Comparison of ENCODE assay signal across 14 cellular contexts in the genomic region with DNA sequence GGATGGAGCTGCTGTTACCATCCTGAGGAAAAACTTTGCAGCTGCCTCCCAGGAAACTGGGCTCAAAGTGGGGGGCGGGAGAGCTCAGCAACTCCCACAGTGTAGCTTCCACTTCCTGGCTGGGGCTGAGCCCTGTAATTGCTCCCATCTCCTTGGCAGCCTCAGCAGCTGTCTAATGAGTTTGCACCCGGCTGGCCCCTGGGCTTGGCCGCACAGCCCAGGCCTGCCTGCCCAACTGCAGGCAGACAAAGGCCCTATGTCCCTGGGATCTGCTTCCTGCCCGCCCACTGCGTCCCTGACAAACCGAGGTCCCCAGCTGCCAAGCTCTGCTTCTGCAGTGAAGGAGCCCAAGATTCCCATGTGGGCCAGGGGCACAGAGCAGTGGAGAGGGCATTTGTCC. TPM values are rescaled to one million over a fixed set of nuclear protein-coding genes. Genes with fewer than 3 reads are reported as not detected.
DNase-seq lines count a peak whose midpoint lies in the region; ATAC-seq and TF ChIP-seq lines count a peak whose summit lies in the region.
"Had no signal": no experiment of that assay in that cellular context is flagged by ENCODE, and none has a peak within 500 bp of the region (broad histone marks: within the 10 kb centered on the region; RNA-seq: fewer than 3 reads in every experiment).

No MANE protein-coding gene starts in this region.

- no peaks in the 10 kb centered on the region for H4K20me1 ChIP-seq in H9 (ENCODE audit: control insufficient read depth, insufficient read depth, insufficient read length)

- no peaks in the 10 kb centered on the region for H3K4me1 ChIP-seq in H9 (ENCODE audit: insufficient read depth, low read length)

- H3K79me1 ChIP-seq in H9 (ENCODE audit: insufficient read depth, low read depth, low read length, poor library complexity, severe bottlenecking), result no peaks in the 10 kb centered on the region

- H3K14ac ChIP-seq in H9 (ENCODE audit: insufficient read depth, low read length), result no peak overlapping the region; the same call in 1 of the 2 replicates

- H3K79me2 ChIP-seq in H9 (ENCODE audit: insufficient read depth, low read length), result no peaks in the 10 kb centered on the region

- H2BK5ac ChIP-seq in H9 (ENCODE audit: insufficient read length, low read length), result no peak overlapping the region

- no peak overlapping the region for H3K27ac Mint-ChIP-seq in H9
- no peak overlapping the region for H3K27ac Mint-ChIP-seq in T-helper 2 cell treated with Interferon-gamma antibody and Interleukin-4, amounts not matched to agents 5 μg/mL and 100 μg/mL, for 36 hours
- H3K27ac Mint-ChIP-seq: activated CD4-positive, alpha-beta T cell treated with anti-CD3 and anti-CD28 coated beads, Interleukin-2, amount 10 ng/mL, durations not matched to agents 7 days and 5 days had no signal

- peaks cover 4 to 12% of the 10 kb centered on the region in 2 experiments; a peak in 3 of 4 replicates for H3K4me1 Mint-ChIP-seq in H9
- H3K4me1 Mint-ChIP-seq in T-helper 2 cell treated with Interferon-gamma antibody and Interleukin-4, amounts not matched to agents 5 μg/mL and 100 μg/mL, for 36 hours (ENCODE audit: low read depth), result no peaks in the 10 kb centered on the region
- H3K4me1 Mint-ChIP-seq: activated CD4-positive, alpha-beta T cell treated with anti-CD3 and anti-CD28 coated beads, Interleukin-2, amount 10 ng/mL, durations not matched to agents 7 days and 5 days had no signal

- H3K9ac ChIP-seq in H9 (ENCODE audit: extremely low read depth, insufficient read length, low read length), result no peak overlapping the region
- H3K9ac ChIP-seq: KMS-11 had no signal

- H2AK5ac ChIP-seq in H9 (ENCODE audit: insufficient read length, low read length), result no peak overlapping the region

- H3K4me2 ChIP-seq in H9 (ENCODE audit: insufficient read depth, insufficient read length, low read length), result no peak overlapping the region
- H3K4me2 ChIP-seq: KMS-11 had no signal

- H2BK15ac ChIP-seq in H9 (ENCODE audit: low read depth, low read length), result no peak overlapping the region

- no peak overlapping the region for H3K56ac ChIP-seq in H9 (ENCODE audit: insufficient read length, low read depth, low read length)

- no peaks in the 10 kb centered on the region for H3K9me3 Mint-ChIP-seq in H9
- H3K9me3 Mint-ChIP-seq in T-helper 2 cell treated with Interferon-gamma antibody and Interleukin-4, amounts not matched to agents 5 μg/mL and 100 μg/mL, for 36 hours, result no peaks in the 10 kb centered on the region
- H3K9me3 Mint-ChIP-seq: activated CD4-positive, alpha-beta T cell treated with anti-CD3 and anti-CD28 coated beads, Interleukin-2, amount 10 ng/mL, durations not matched to agents 7 days and 5 days had no signal

- H3K9me3 ChIP-seq in WERI-Rb-1 (ENCODE audit: severe bottlenecking) (no peaks in the 10 kb centered on the region), H9 (ENCODE audit: control insufficient read depth, low read depth, low read length) (no peaks in the 10 kb centered on the region)

- ATAC-seq in HG02885 (IDR thresholded peaks at IDR 0.05; ENCODE audit: poor library complexity, unreplicated experiment), result no peak
- ATAC-seq: HCT116 had no signal

- DNase-seq in HT1080 (ENCODE audit: low read depth), result peak; percentile 23
- peak; percentile 35 for DNase-seq in WERI-Rb-1
- DNase-seq in hypothalamus (lab: John Stamatoyannopoulos, UW), result peak in 47 of 51 donors; percentile 10 to 94 (median 73)
- DNase-seq in retinal pigment epithelial cell (ENCODE audit: low read depth), result peak; percentile 51
- DNase-seq in H9, result no peak
- DNase-seq in NK-92 treated with Interleukin-12 subunit alpha and Interleukin-12 subunit beta, amount 100 ng/mL, for 24 hours (lab: John Stamatoyannopoulos, UW), result no peak
- no peak for DNase-seq in T-helper 2 cell treated with Interferon-gamma antibody and Interleukin-4, amounts not matched to agents 5 μg/mL and 100 μg/mL, for 36 hours (ENCODE audit: low spot score)
- DNase-seq: activated CD4-positive, alpha-beta T cell treated with anti-CD3 and anti-CD28 coated beads, Interleukin-2, amount 10 ng/mL, durations not matched to agents 7 days and 5 days; activated effector memory CD4-positive, alpha-beta T cell treated with anti-CD3 and anti-CD28 coated beads, Interleukin-2, amount 50 U/mL, for 16 hours; cortex of kidney had no signal

- no peaks in the 10 kb centered on the region for H3K36me3 Mint-ChIP-seq in H9 (ENCODE audit: insufficient read depth in 1 of 3, low read depth in 3 of 3)
- no peaks in the 10 kb centered on the region for H3K36me3 Mint-ChIP-seq in T-helper 2 cell treated with Interferon-gamma antibody and Interleukin-4, amounts not matched to agents 5 μg/mL and 100 μg/mL, for 36 hours (ENCODE audit: low read depth)

- no peak overlapping the region for H4K91ac ChIP-seq in H9 (ENCODE audit: insufficient read length, low read depth, low read length)

- no peak overlapping the region for H2BK20ac ChIP-seq in H9 (ENCODE audit: low read depth, low read length, poor library complexity, severe bottlenecking)

- no peak overlapping the region for H3K4me3 ChIP-seq in WERI-Rb-1 (ENCODE audit: low read depth, low read length)
- no peak overlapping the region for H3K4me3 ChIP-seq in retinal pigment epithelial cell (ENCODE audit: low read length)

- no peak for TF ChIP-seq CTCF in WERI-Rb-1 (IDR thresholded peaks at IDR 0.05; ENCODE audit: low read depth, low read length)
- no peak for TF ChIP-seq CTCF in retinal pigment epithelial cell (conservative IDR thresholded peaks at IDR 0.05; ENCODE audit: low read depth, low read length)
- TF ChIP-seq CTCF in H9 (conservative IDR thresholded peaks at IDR 0.05), result no peak

- no peak overlapping the region for H4K5ac ChIP-seq in H9 (ENCODE audit: insufficient read length, low read depth, low read length)

- no peak overlapping the region for H3K4ac ChIP-seq in H9 (ENCODE audit: low read depth, low read length)

- H3K23me2 ChIP-seq in H9 (ENCODE audit: insufficient read length, low read depth, low read length, poor library complexity, severe bottlenecking), result no peaks in the 10 kb centered on the region

- H4K8ac ChIP-seq in H9 (replicated peaks; ENCODE audit: insufficient read length, low read depth, low read length), result no peak overlapping the region

- H2BK120ac ChIP-seq in H9 (ENCODE audit: low read depth, low read length, poor library complexity, severe bottlenecking), result no peak overlapping the region

- no peak overlapping the region for H3K23ac ChIP-seq in H9 (ENCODE audit: insufficient read length, low read depth, low read length)

- H3K18ac ChIP-seq in H9 (ENCODE audit: insufficient read length, low read depth, low read length), result no peak overlapping the region

- H3T11ph ChIP-seq in H9 (ENCODE audit: low read length), result no peak overlapping the region

- no CpG with 5 or more reads among the region's 6 CpGs for WGBS in H9 (ENCODE audit: extremely low coverage, insufficient read length, low lambda C conversion rate)

- no peak overlapping the region for H3K4me3 Mint-ChIP-seq in H9
- no peak overlapping the region for H3K4me3 Mint-ChIP-seq in T-helper 2 cell treated with Interferon-gamma antibody and Interleukin-4, amounts not matched to agents 5 μg/mL and 100 μg/mL, for 36 hours
- H3K4me3 Mint-ChIP-seq: activated CD4-positive, alpha-beta T cell treated with anti-CD3 and anti-CD28 coated beads, Interleukin-2, amount 10 ng/mL, durations not matched to agents 7 days and 5 days had no signal

- peaks cover 6% of the 10 kb centered on the region for H3K27me3 Mint-ChIP-seq in H9 (ENCODE audit: low read depth)
- H3K27me3 Mint-ChIP-seq in T-helper 2 cell treated with Interferon-gamma antibody and Interleukin-4, amounts not matched to agents 5 μg/mL and 100 μg/mL, for 36 hours (ENCODE audit: low read depth), result peaks cover 3% of the 10 kb centered on the region

- H3K36me3 ChIP-seq in WERI-Rb-1, result no peaks in the 10 kb centered on the region

- no peak overlapping the region for H2BK12ac ChIP-seq in H9 (ENCODE audit: insufficient read length, low read depth, low read length)

- H3K27me3 ChIP-seq in WERI-Rb-1 (ENCODE audit: insufficient read depth, low read depth, severe bottlenecking) (no peaks in the 10 kb centered on the region), H9 (ENCODE audit: insufficient read depth, low read length) (no peaks in the 10 kb centered on the region)

- peak overlapping the region; percentile 58 for H3K27ac ChIP-seq in WERI-Rb-1
- H3K27ac ChIP-seq in H9 (ENCODE audit: insufficient read length, low read depth, low read length), result no peak overlapping the region
- H3K27ac ChIP-seq: KMS-11 had no signal

- H2AFZ ChIP-seq in H9 (ENCODE audit: low read length), result no peak overlapping the region

RNA-seq across cellular contexts. Expression of a gene that starts 30.1 kb away (rescaled TPM):
- not detected in 2 replicates for total RNA-seq in HT1080 (2014; rRNA removed; shearing (Covaris generic))
- 0.06 TPM in 1 of 2 replicates, not detected in the other for polyA plus RNA-seq in HT1080 (2015; cell fraction: cytosol; rRNA removed)
- polyA plus RNA-seq in HT1080 (2015; cell fraction: nucleus; rRNA removed), result 0.67 TPM in 1 of 2 replicates, not detected in the other
- total RNA-seq in H9 (2021), result 0.22 and 0.24 TPM in 2 replicates
- total RNA-seq: activated CD4-positive, alpha-beta T cell treated with anti-CD3 and anti-CD28 coated beads, Interleukin-2, amount 10 ng/mL, durations not matched to agents 7 days and 5 days; mononuclear cell had no signal

Comparison
In these comparisons a context has a peak if more than half of its experiments do, and no peak if none do; other contexts are left out.
1. DNase-seq: peak in HT1080 (single experiment), WERI-Rb-1 (single experiment), hypothalamus (47 of 51) and retinal pigment epithelial cell (single experiment); none in H9 (single experiment), NK-92 treated with Interleukin-12 subunit alpha and Interleukin-12 subunit beta, amount 100 ng/mL, for 24 hours (single experiment) and T-helper 2 cell treated with Interferon-gamma antibody and Interleukin-4, amounts not matched to agents 5 μg/mL and 100 μg/mL, for 36 hours (single experiment).